19 cellular contexts compared by ENCODE assay signal in the genomic region with DNA sequence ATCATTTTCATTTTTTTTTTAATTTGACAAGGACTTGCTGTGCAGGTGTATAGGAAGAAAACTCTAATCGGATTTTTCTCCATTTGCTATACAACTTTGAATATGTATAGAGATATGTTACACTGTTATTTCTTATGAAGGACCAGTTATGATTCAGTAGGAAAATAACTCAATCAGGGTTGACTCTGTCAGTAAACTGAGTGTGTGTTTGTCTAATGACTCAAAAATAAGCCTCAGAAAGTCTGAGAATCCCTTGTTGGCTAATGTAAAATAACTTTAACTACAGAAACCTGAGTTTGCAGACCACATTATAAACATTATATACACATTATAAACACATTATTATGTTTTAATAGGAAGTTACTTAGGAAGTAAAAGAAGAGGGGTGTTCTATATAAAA.
DNase-seq lines count a peak whose midpoint lies in the region; ATAC-seq and TF ChIP-seq lines count a peak whose summit lies in the region.
"Had no signal": no experiment of that assay in that cellular context is flagged by ENCODE, and none has a peak within 500 bp of the region (broad histone marks: within the 10 kb centered on the region; RNA-seq: fewer than 3 reads in every experiment).

No MANE protein-coding gene starts in this region.

- DNase-seq in DMS53 (lab: John Stamatoyannopoulos, UW): peak; percentile 35
- peak; percentile 33 for DNase-seq in M059J (ENCODE audit: low read depth)
- no peak for DNase-seq in chondrocyte (ENCODE audit: low spot score)
- peak; percentile 6 for DNase-seq in non-pigmented ciliary epithelial cell (ENCODE audit: low read depth)
- DNase-seq in globus pallidus (ENCODE audit: low spot score): no peak
- no peak for DNase-seq in NOMO-1 treated with DMSO at 0.1 percent for 48 hours (lab: John Stamatoyannopoulos, UW; ENCODE audit: unreplicated experiment)
- DNase-seq in NCI-H446 (lab: John Stamatoyannopoulos, UW): no peak
- DNase-seq: COR-L47, GDM1, GM23248, NCI-H1048, NCI-H1694 treated with DMSO at 0.1 percent for 48 hours, NCI-H345, NCI-H69, Peyer's patch, Right ventricle myocardium superior, SK-N-SH had no signal

- no peaks in the 10 kb centered on the region for H3K27me3 Mint-ChIP-seq in chondrocyte (ENCODE audit: low read depth)

- no peaks in the 10 kb centered on the region for H3K9me3 Mint-ChIP-seq in chondrocyte (ENCODE audit: low read depth)

- TF ChIP-seq CTCF in chondrocyte (IDR thresholded peaks at IDR 0.05): no peak

- peaks cover 15% of the 10 kb centered on the region for H3K4me1 Mint-ChIP-seq in chondrocyte (ENCODE audit: low read depth)

- ATAC-seq in HG03460 (IDR thresholded peaks at IDR 0.05; ENCODE audit: unreplicated experiment): no peak
- ATAC-seq: K562 had no signal

- H3K36me3 Mint-ChIP-seq in chondrocyte (ENCODE audit: low read depth): no peaks in the 10 kb centered on the region

- no peak overlapping the region for H3K4me3 Mint-ChIP-seq in chondrocyte (ENCODE audit: unreplicated experiment)

- H3K27ac Mint-ChIP-seq in chondrocyte (ENCODE audit: unreplicated experiment): peak overlapping the region; percentile 65

Comparison
In these comparisons a context has a peak if more than half of its experiments do, and no peak if none do; other contexts are left out.
1. DNase-seq: peak in DMS53 (single experiment), M059J (single experiment) and non-pigmented ciliary epithelial cell (single experiment); none in chondrocyte (single experiment), globus pallidus (single experiment), NOMO-1 treated with DMSO at 0.1 percent for 48 hours (single experiment) and NCI-H446 (0 of 2).